Comparison of ENCODE assay signal across 8 cellular contexts in genomic region chr22:45577746-45578523, GRCh38.
DNase-seq lines count a peak whose midpoint lies in the region; ATAC-seq and TF ChIP-seq lines count a peak whose summit lies in the region.

No MANE protein-coding gene starts in this region.

- no peaks in the 10 kb centered on the region for H3K79me2 ChIP-seq in neural cell (replicated peaks; ENCODE audit: insufficient read depth, low read length)

- no peak overlapping the region for H2BK120ac ChIP-seq in IMR-90 (ENCODE audit: low read depth, low read length)

- H2AK5ac ChIP-seq in IMR-90 (ENCODE audit: low read depth, low read length): no peak overlapping the region

- H3K9me3 ChIP-seq in IMR-90 (ENCODE audit: control insufficient read depth, insufficient read depth, low read length) (no peaks in the 10 kb centered on the region), neural cell (ENCODE audit: low read length) (no peaks in the 10 kb centered on the region)

- 56% methylated on average over 3 of the region's 27 CpGs; no CpG with 5 or more reads in 1 of the 2 experiments for WGBS in IMR-90 (ENCODE audit: extremely low coverage in 2 of 2, insufficient read length in 1 of 2), 2 experiments

- H3K4me1 ChIP-seq in IMR-90 (ENCODE audit: control insufficient read depth, insufficient read depth, low read length): no peaks in the 10 kb centered on the region

- peaks cover 15% of the 10 kb centered on the region for H3K27me3 Mint-ChIP-seq in activated T-cell treated with anti-CD3 and anti-CD28 coated beads, Interleukin-2, amount 50 U/mL, for 4 hours (ENCODE audit: low read depth)

- POLR2A ChIA-PET in IMR-90 (lab: Charles Lee; ENCODE audit: unreplicated experiment): no interaction called here

- no peaks in the 10 kb centered on the region for H3K27me3 ChIP-seq in IMR-90 (ENCODE audit: control insufficient read depth, insufficient read depth, low read length)
- H3K27me3 ChIP-seq in neural cell (ENCODE audit: insufficient read depth, low read depth, low read length): no peaks in the 10 kb centered on the region

- no peak for TF ChIP-seq EP300 in neural cell (conservative IDR thresholded peaks at IDR 0.05; ENCODE audit: poor library complexity, severe bottlenecking)

- no peak overlapping the region for H4K91ac ChIP-seq in IMR-90 (ENCODE audit: insufficient read depth, low read depth, low read length)

- no peaks in the 10 kb centered on the region for H3K36me3 Mint-ChIP-seq in activated T-cell treated with anti-CD3 and anti-CD28 coated beads, Interleukin-2, amount 50 U/mL, for 4 hours (ENCODE audit: insufficient read depth)

- H3K9me2 ChIP-seq in neural cell (ENCODE audit: insufficient read depth, low read length): no peaks in the 10 kb centered on the region

- H2AK9ac ChIP-seq in IMR-90 (replicated peaks; ENCODE audit: low read depth, low read length, poor library complexity): no peak overlapping the region

- no peak overlapping the region for H2BK5ac ChIP-seq in IMR-90 (ENCODE audit: low read depth, low read length, poor library complexity, severe bottlenecking)

- CTCF ChIA-PET in IMR-90 (lab: Yijun Ruan, JAX): interaction anchor here (0.6 to 1.2 kb wide), 4 partner anchors 10 to 395 kb away, joined by 3 to 4 read pairs (median 3); no protein-coding TSS in a partner anchor

- intact Hi-C loops in IMR-90 (cut with micrococcal nuclease): no loop called here

- H3K4me3 Mint-ChIP-seq in activated T-cell treated with anti-CD3 and anti-CD28 coated beads, Interleukin-2, amount 50 U/mL, for 4 hours: no peak overlapping the region

- peak; percentile 87 for TF ChIP-seq CTCF in IMR-90 (conservative IDR thresholded peaks at IDR 0.05; ENCODE audit: low read depth, low read length)
- peak; percentile 97 for TF ChIP-seq CTCF in neural cell (IDR thresholded peaks at IDR 0.05; ENCODE audit: poor library complexity, severe bottlenecking)

- H3K27ac ChIP-seq in IMR-90 (ENCODE audit: insufficient read depth, low read length) (no peak overlapping the region), neural cell (ENCODE audit: low read length) (no peak overlapping the region)

- no peak overlapping the region for H3K14ac ChIP-seq in IMR-90 (replicated peaks; ENCODE audit: low read depth, low read length)

- H3K56ac ChIP-seq in IMR-90 (ENCODE audit: extremely low read depth, insufficient read depth, low read length): no peak overlapping the region

- peaks cover 70% of the 10 kb centered on the region; the same call in 1 of the 2 replicates for H3K36me3 ChIP-seq in IMR-90 (ENCODE audit: control insufficient read depth, insufficient read depth, low read length)
- no peaks in the 10 kb centered on the region for H3K36me3 ChIP-seq in neural cell (ENCODE audit: insufficient read depth, low read length)

- no peak overlapping the region for H3K18ac ChIP-seq in IMR-90 (ENCODE audit: low read depth, low read length)

- in situ Hi-C loops in IMR-90 (cut with MboI; ENCODE audit: low sequenced_read_pairs): no loop called here

- no peak overlapping the region for H3K4ac ChIP-seq in IMR-90 (ENCODE audit: low read depth, low read length)

- H3K9ac ChIP-seq in IMR-90 (ENCODE audit: low read depth, low read length) (no peak overlapping the region), neural cell (ENCODE audit: low read length) (no peak overlapping the region)

- H4K20me1 ChIP-seq in IMR-90 (ENCODE audit: insufficient read depth, low read length): no peaks in the 10 kb centered on the region; the same call in 1 of the 2 replicates
- no peaks in the 10 kb centered on the region for H4K20me1 ChIP-seq in neural cell (ENCODE audit: insufficient read depth)

- H2BK15ac ChIP-seq in IMR-90 (ENCODE audit: low read depth, low read length): no peak overlapping the region

- H3K9me1 ChIP-seq in IMR-90 (ENCODE audit: insufficient read depth, low read length): no peaks in the 10 kb centered on the region

- DNase-seq in COR-L47 (lab: John Stamatoyannopoulos, UW) (peak; percentile 84), IMR-90 (peak; percentile 73), fibroblast of peridontal ligament (ENCODE audit: extremely low read depth) (peak; percentile 81)
- DNase-seq in activated T-cell treated with anti-CD3 and anti-CD28 coated beads, Interleukin-2, amount 50 U/mL, for 4 hours: peak; percentile 74
- DNase-seq in stimulated activated naive CD8-positive, alpha-beta T cell treated with anti-CD3 and anti-CD28 coated beads, Interleukin-15, Interleukin-2, amounts not matched to agents 100 U/mL and 50 U/mL, for 24 hours: peak; percentile 87

- no peak overlapping the region for H3K4me3 ChIP-seq in IMR-90 (ENCODE audit: insufficient read depth, low read depth, low read length)
- H3K4me3 ChIP-seq in neural cell (ENCODE audit: low read length): no peak overlapping the region

- H3F3A ChIP-seq in neural cell (ENCODE audit: insufficient read depth, low read length, poor library complexity, severe bottlenecking): no peaks in the 10 kb centered on the region

- TF ChIP-seq RAD21 in IMR-90 (IDR thresholded peaks at IDR 0.05; ENCODE audit: low read length) (peak; percentile 92), neural cell (conservative IDR thresholded peaks at IDR 0.05) (peak; percentile 99)

- BruUV-seq in IMR-90 (replicated peaks; lab: Mats Ljungman, UMichigan): no TSS peak

- H3K23ac ChIP-seq in IMR-90 (ENCODE audit: low read depth, low read length): no peak overlapping the region

- H4K5ac ChIP-seq in IMR-90 (ENCODE audit: low read depth, low read length): no peak overlapping the region

- no peaks in the 10 kb centered on the region for H3K9me3 Mint-ChIP-seq in activated T-cell treated with anti-CD3 and anti-CD28 coated beads, Interleukin-2, amount 50 U/mL, for 4 hours

- H3K4me1 Mint-ChIP-seq in activated T-cell treated with anti-CD3 and anti-CD28 coated beads, Interleukin-2, amount 50 U/mL, for 4 hours (ENCODE audit: low read depth): peaks cover 2% of the 10 kb centered on the region

- no peak overlapping the region for H2BK20ac ChIP-seq in IMR-90 (ENCODE audit: low read depth, low read length)

- peak overlapping the region; percentile 28 for H2AFZ ChIP-seq in IMR-90 (replicated peaks; ENCODE audit: low read length, poor library complexity)
- no peak overlapping the region for H2AFZ ChIP-seq in neural cell (ENCODE audit: low read depth, low read length)

- H3K4me2 ChIP-seq in IMR-90 (ENCODE audit: low read depth, low read length) (no peak overlapping the region), neural cell (ENCODE audit: low read length) (no peak overlapping the region)

- no peak; the same call in 1 of the 2 replicates for TF ChIP-seq POLR2A in IMR-90 (IDR thresholded peaks at IDR 0.05; ENCODE audit: low read depth, low read length)

- no peaks in the 10 kb centered on the region for H3K79me1 ChIP-seq in IMR-90 (ENCODE audit: low read depth in 1 of 2, low read length in 2 of 2)

- ATAC-seq in IMR-90 (ENCODE audit: low read depth): peak; percentile 90
- peak; percentile 76 to 86 for ATAC-seq in activated T-cell treated with anti-CD3 and anti-CD28 coated beads, Interleukin-2, amount 50 U/mL, for 4 hours
- ATAC-seq in stimulated activated naive CD8-positive, alpha-beta T cell treated with anti-CD3 and anti-CD28 coated beads, Interleukin-15, Interleukin-2, amounts not matched to agents 100 U/mL and 50 U/mL, for 24 hours: peak; percentile 68
- no peak for ATAC-seq in HG02870 (IDR thresholded peaks at IDR 0.05; ENCODE audit: unreplicated experiment)

- no peak overlapping the region for H4K8ac ChIP-seq in IMR-90 (ENCODE audit: low read depth in 2 of 2, low read length in 2 of 2)

- dilution Hi-C loops in IMR-90 (cut with HindIII; ENCODE audit: low sequenced_read_pairs, unreplicated experiment): no loop called here

TF ChIP-seq in IMR-90, 13 proteins besides CTCF, POLR2A, EP300 and RAD21 (continues in another document):
- TF ChIP-seq MXI1 (IDR thresholded peaks at IDR 0.05; ENCODE audit: borderline replicate concordance, low read depth, low read length) (0 out of 2 replicates have a peak, but pooled peaks have one; percentile 23), CHD1 (IDR thresholded peaks at IDR 0.05; ENCODE audit: low read depth, low read length) (no peak), SMC3 (IDR thresholded peaks at IDR 0.05; ENCODE audit: low read depth, low read length) (peak; percentile 88), MAZ (IDR thresholded peaks at IDR 0.05; ENCODE audit: borderline replicate concordance, low read depth, low read length) (0 out of 2 replicates have a peak, but pooled peaks have one; percentile 14), FOS (IDR thresholded peaks at IDR 0.05; ENCODE audit: low read depth, low read length) (no peak), RFX5 (IDR thresholded peaks at IDR 0.05; ENCODE audit: low read depth, low read length) (no peak), CEBPB (IDR thresholded peaks at IDR 0.05; ENCODE audit: low read depth, low read length) (no peak), RCOR1 (IDR thresholded peaks at IDR 0.05; ENCODE audit: insufficient replicate concordance, low read length) (no peak)

TF ChIP-seq in PFSK-1, 5 proteins besides CTCF, POLR2A, EP300 and RAD21:
- TF ChIP-seq SIN3A (IDR thresholded peaks at IDR 0.05; ENCODE audit: borderline replicate concordance, insufficient read depth, low read length) (no peak), FOXP2 (optimal IDR thresholded peaks at IDR 0.05; ENCODE audit: borderline replicate concordance, extremely low read depth, extremely low read length, insufficient read depth) (peak; percentile 65), POLR2AphosphoS5 (IDR thresholded peaks at IDR 0.05; ENCODE audit: low read depth, low read length) (no peak)

TF ChIP-seq in neural cell, 6 proteins besides CTCF, POLR2A, EP300 and RAD21 (continues in another document):
- peak; percentile 99 for TF ChIP-seq SMC3 (conservative IDR thresholded peaks at IDR 0.05; ENCODE audit: poor library complexity)
